12 cellular contexts compared by ENCODE assay signal in genomic region chr16:57941016-57941656, GRCh38. TPM values are rescaled to one million over a fixed set of nuclear protein-coding genes. Genes with fewer than 3 reads are reported as not detected.
DNase-seq lines count a peak whose midpoint lies in the region; ATAC-seq and TF ChIP-seq lines count a peak whose summit lies in the region.
"Had no signal": no experiment of that assay in that cellular context is flagged by ENCODE, and none has a peak within 500 bp of the region (broad histone marks: within the 10 kb centered on the region; RNA-seq: fewer than 3 reads in every experiment).

No MANE protein-coding gene starts in this region.

- H3K27me3 ChIP-seq in SK-N-SH (ENCODE audit: insufficient read depth): no peaks in the 10 kb centered on the region; the same call in 1 of the 2 replicates
- H3K27me3 ChIP-seq in testis: no peaks in the 10 kb centered on the region

- CTCF ChIA-PET in SK-N-SH (lab: Yijun Ruan, JAX): interaction anchor here (1.3 kb wide), 1 partner anchor 41 kb away, joined by 7 read pairs; no protein-coding TSS in a partner anchor

- H3K27ac ChIP-seq in SK-N-SH (ENCODE audit: low read depth in 2 of 2, low read length in 1 of 2): peak overlapping the region in 1 of 2 experiments; percentile 12; a peak in 2 of 4 replicates
- H3K27ac ChIP-seq in testis: no peak overlapping the region
- H3K27ac ChIP-seq: 22Rv1, HL-60 had no signal

- H3K9me3 ChIP-seq in SK-N-SH (no peaks in the 10 kb centered on the region), testis (no peaks in the 10 kb centered on the region)

- intact Hi-C loops in testis (cut with DNase I; ENCODE audit: low total_unique reads): no loop called here

- no peaks in the 10 kb centered on the region for H3F3A ChIP-seq in SK-N-SH (replicated peaks; ENCODE audit: insufficient read depth)

- H3K4me2 ChIP-seq in SK-N-SH: peak overlapping the region; percentile 49; the same call in 1 of the 2 replicates

- WGBS in SK-N-SH (ENCODE audit: low lambda C conversion rate): 6% methylated on average over 11 of the region's 11 CpGs
- 38 to 56% methylated on average over 11 of the region's 11 CpGs for WGBS in testis, 2 donors

- H3K4me1 ChIP-seq in SK-N-SH (ENCODE audit: control insufficient read depth in 1 of 2, insufficient read depth in 2 of 2, low read depth in 1 of 2, low read length in 1 of 2): peaks cover 6 to 15% of the 10 kb centered on the region in 2 experiments; a peak in 2 of 4 replicates
- no peaks in the 10 kb centered on the region for H3K4me1 ChIP-seq in testis

- no peak for ATAC-seq in HG03469 (IDR thresholded peaks at IDR 0.05; ENCODE audit: unreplicated experiment)

- no peak; the same call in 1 of the 2 replicates for TF ChIP-seq RAD21 in SK-N-SH (IDR thresholded peaks at IDR 0.05; ENCODE audit: low read length)

- no peaks in the 10 kb centered on the region for H3K79me2 ChIP-seq in SK-N-SH (ENCODE audit: insufficient read depth)

- no peak for TF ChIP-seq EP300 in SK-N-SH (IDR thresholded peaks at IDR 0.05; ENCODE audit: borderline replicate concordance in 1 of 2, low read depth in 1 of 2, low read length in 1 of 2)

- no peak overlapping the region for H2AFZ ChIP-seq in SK-N-SH (ENCODE audit: low read depth)

- DNase-seq in DMS153 treated with DMSO at 0.1 percent for 48 hours (lab: John Stamatoyannopoulos, UW; ENCODE audit: unreplicated experiment): peak; percentile 27
- no peak for DNase-seq in DMS153 (lab: John Stamatoyannopoulos, UW)
- peak; percentile 86 for DNase-seq in SK-N-SH
- DNase-seq in fibroblast of villous mesenchyme (ENCODE audit: low read depth): peak; percentile 8
- DNase-seq in testis: peak; percentile 88
- no peak for DNase-seq in superior temporal gyrus (ENCODE audit: extremely low spot score)
- DNase-seq in effector CD4-positive, alpha-beta T cell: no peak
- DNase-seq: stimulated activated CD4-positive, alpha-beta T cell treated with anti-CD3 and anti-CD28 coated beads, Interleukin-4, amount 100 ng/mL, for 1 hour had no signal

- POLR2A ChIA-PET in SK-N-SH (lab: Yijun Ruan, JAX): no interaction called here

- H4K20me1 ChIP-seq in SK-N-SH (ENCODE audit: insufficient read depth): no peaks in the 10 kb centered on the region

- no peaks in the 10 kb centered on the region for H3K36me3 ChIP-seq in SK-N-SH (replicated peaks in 1 of 2; ENCODE audit: control insufficient read depth in 1 of 2, insufficient read depth in 2 of 2, low read length in 1 of 2)
- H3K36me3 ChIP-seq in testis (ENCODE audit: low read depth, missing control alignments): no peaks in the 10 kb centered on the region

- TF ChIP-seq CTCF in SK-N-SH (IDR thresholded peaks at IDR 0.05): no peak
- no peak for TF ChIP-seq CTCF in fibroblast of villous mesenchyme (IDR thresholded peaks at IDR 0.05; ENCODE audit: insufficient read depth, low read depth, low read length)
- TF ChIP-seq CTCF in testis (IDR thresholded peaks at IDR 0.05): no peak

- no peak for TF ChIP-seq POLR2A in testis (IDR thresholded peaks at IDR 0.05)

- H3K9me2 ChIP-seq in SK-N-SH: no peaks in the 10 kb centered on the region

- no peak overlapping the region for H3K9ac ChIP-seq in SK-N-SH

- H3K4me3 ChIP-seq in SK-N-SH (ENCODE audit: low read depth in 2 of 2, low read length in 1 of 2) (no peak overlapping the region), fibroblast of villous mesenchyme (ENCODE audit: low read depth, low read length) (no peak overlapping the region), testis (no peak overlapping the region)

TF ChIP-seq in SK-N-SH, 30 proteins besides CTCF, POLR2A, EP300 and RAD21:
- TF ChIP-seq GATA2 (CRISPR knock-in tag; IDR thresholded peaks at IDR 0.05) (peak; percentile 27; the same call in 1 of the 2 replicates), NFIC (IDR thresholded peaks at IDR 0.05; ENCODE audit: borderline replicate concordance) (peak; percentile 60; the same call in 1 of the 2 replicates), SMC3 (IDR thresholded peaks at IDR 0.05; ENCODE audit: low read depth, low read length) (no peak), FOXJ3 (CRISPR knock-in tag; IDR thresholded peaks at IDR 0.05) (peak; percentile 29; the same call in 1 of the 2 replicates)

RNA-seq across cellular contexts. Expression of gene CNGB1, which starts 29.8 kb away (rescaled TPM):
- polyA plus RNA-seq in SK-N-SH (2012; rRNA removed) (0.05 TPM in 1 of 2 replicates, not detected in the other), testis (ENCODE audit: insufficient read depth, low read depth, low replicate concordance) (0.76 TPM)
- polyA plus RNA-seq in SK-N-SH (2012; cell fraction: cytosol; rRNA removed): under 0.01 TPM in 1 of 2 replicates, not detected in the other
- polyA plus RNA-seq in SK-N-SH (2012; cell fraction: nucleus; rRNA removed): 0.05 TPM in 1 of 2 replicates, not detected in the other
- total RNA-seq in fibroblast of villous mesenchyme (not detected in 2 replicates), testis (1 to 10 TPM in 1 of 2 donors, under 1 TPM in 1; 0.87 to 1.2 TPM)
- total RNA-seq: activated CD8-positive, alpha-beta memory T cell treated with anti-CD3 and anti-CD28 coated beads for 36 hours had no signal

RNA-seq across cellular contexts. Expression of gene ZNF319, which starts 59.3 kb away (rescaled TPM):
- 4.8 and 7.6 TPM in 2 replicates for polyA plus RNA-seq in SK-N-SH (2012; rRNA removed)
- 3.2 and 5.1 TPM in 2 replicates for polyA plus RNA-seq in SK-N-SH (2012; cell fraction: cytosol; rRNA removed)
- polyA plus RNA-seq in SK-N-SH (2012; cell fraction: nucleus; rRNA removed): 8.5 and 8.8 TPM in 2 replicates
- 5.5 and 6.0 TPM in 2 replicates for total RNA-seq in fibroblast of villous mesenchyme
- 10 to 100 TPM; 11.2 to 12.1 TPM for total RNA-seq in testis
- polyA plus RNA-seq in testis (ENCODE audit: insufficient read depth, low read depth, low replicate concordance): 10.4 TPM

Comparison
In these comparisons a context has a peak if more than half of its experiments do, and no peak if none do; other contexts are left out.
1. DNase-seq: peak in DMS153 treated with DMSO at 0.1 percent for 48 hours (single experiment), SK-N-SH (single experiment), fibroblast of villous mesenchyme (single experiment) and testis (single experiment); none in DMS153 (single experiment), superior temporal gyrus (single experiment) and effector CD4-positive, alpha-beta T cell (single experiment).